In the genomic region with DNA sequence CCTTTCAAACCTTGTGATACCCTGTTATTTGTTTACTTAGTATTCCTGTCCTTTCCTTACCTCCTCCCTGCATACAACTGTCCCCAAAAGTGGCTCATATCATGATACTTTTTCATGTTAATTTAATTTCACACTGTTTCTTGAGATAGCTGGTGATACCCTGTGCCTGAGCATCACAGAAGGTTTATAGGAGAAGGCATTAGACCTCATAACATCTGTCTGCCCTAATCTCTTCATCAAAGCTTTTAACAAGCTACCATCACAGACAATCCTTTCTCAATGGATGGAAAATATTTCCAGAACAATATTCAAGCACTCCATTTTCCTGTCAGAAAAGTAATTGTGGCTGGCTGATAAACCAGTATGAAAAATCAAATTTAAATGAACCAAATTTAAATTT, we compare ENCODE assay signal across 29 cellular contexts.
"Had no signal": no experiment of that assay in that cellular context is flagged by ENCODE, and none has a peak within 500 bp of the region (broad histone marks: within the 10 kb centered on the region; RNA-seq: fewer than 3 reads in every experiment).

No MANE protein-coding gene starts in this region.

- H3K4me3 Mint-ChIP-seq: activated B cell treated with CpG ODN at 0.5 μM for 24 hours; activated CD4-positive, alpha-beta T cell treated with anti-CD3 and anti-CD28 coated beads for 36 hours; activated CD8-positive, alpha-beta memory T cell treated with anti-CD3 and anti-CD28 coated beads, Interleukin-2, amount 10 ng/mL, durations not matched to agents 7 days and 5 days; activated CD8-positive, alpha-beta T cell treated with anti-CD3 and anti-CD28 coated beads, Interleukin-2, amount 10 ng/mL, durations not matched to agents 7 days and 5 days; central memory CD8-positive, alpha-beta T cell; dendritic cell treated with granulocyte-macrophage colony-stimulating factor and Interleukin-4, amounts not matched to agents 40 ng/mL and 50 ng/mL, for 4 days; endodermal cell; immature natural killer cell; naive B cell; nephron progenitor cell; type B pancreatic cell had no signal

- DNase-seq: activated B cell treated with CpG ODN at 0.5 μM for 24 hours; activated CD4-positive, alpha-beta T cell treated with anti-CD3 and anti-CD28 coated beads for 36 hours; activated CD8-positive, alpha-beta memory T cell treated with anti-CD3 and anti-CD28 coated beads, Interleukin-2, amount 10 ng/mL, durations not matched to agents 7 days and 5 days; activated CD8-positive, alpha-beta T cell treated with anti-CD3 and anti-CD28 coated beads, Interleukin-2, amount 10 ng/mL, durations not matched to agents 7 days and 5 days; activated T-cell treated with anti-CD3 and anti-CD28 coated beads, Interleukin-2, amount 50 U/mL, for 48 hours; endodermal cell; foreskin fibroblast; heart left ventricle; hypothalamus; immature natural killer cell; kidney; left colon; mammary epithelial cell; naive B cell; nephron progenitor cell; ovary; right lobe of liver; stimulated activated CD4-positive, alpha-beta T cell treated with anti-CD3 and anti-CD28 coated beads, Interleukin-2, amount 100 ng/mL, for 48 hours; stimulated activated naive CD4-positive, alpha-beta T cell treated with Interleukin-2 at 50 U/mL for 16 hours; testis; uterus had no signal

- ATAC-seq: activated CD4-positive, alpha-beta T cell treated with anti-CD3 and anti-CD28 coated beads for 36 hours; activated CD8-positive, alpha-beta memory T cell treated with anti-CD3 and anti-CD28 coated beads, Interleukin-2, amount 10 ng/mL, durations not matched to agents 7 days and 5 days; activated CD8-positive, alpha-beta T cell treated with anti-CD3 and anti-CD28 coated beads, Interleukin-2, amount 10 ng/mL, durations not matched to agents 7 days and 5 days; activated naive CD4-positive, alpha-beta T cell treated with anti-CD3 and anti-CD28 coated beads, Interleukin-2, amount 50 U/mL, for 72 hours; esophagus mucosa; heart left ventricle; left colon; right lobe of liver had no signal

- H3K4me3 ChIP-seq: heart left ventricle, ovary, right lobe of liver, testis, uterus had no signal

- H3K27me3 Mint-ChIP-seq: type B pancreatic cell had no signal

- H3K27ac ChIP-seq: heart left ventricle, neutrophil, ovary, right lobe of liver, testis, uterus had no signal

- H3K36me3 Mint-ChIP-seq: activated CD8-positive, alpha-beta memory T cell treated with anti-CD3 and anti-CD28 coated beads, Interleukin-2, amount 10 ng/mL, durations not matched to agents 7 days and 5 days; activated naive CD4-positive, alpha-beta T cell treated with anti-CD3 and anti-CD28 coated beads, Interleukin-2, amount 50 U/mL, for 72 hours; immature natural killer cell; naive B cell; type B pancreatic cell had no signal

- H3K27me3 ChIP-seq: heart left ventricle, ovary, right lobe of liver, testis, uterus had no signal

- H3K4me1 Mint-ChIP-seq: activated B cell treated with CpG ODN at 0.5 μM for 24 hours; activated CD8-positive, alpha-beta memory T cell treated with anti-CD3 and anti-CD28 coated beads, Interleukin-2, amount 10 ng/mL, durations not matched to agents 7 days and 5 days; immature natural killer cell; naive B cell had no signal

- H3K9me3 ChIP-seq: heart left ventricle, neutrophil, ovary, right lobe of liver, testis, uterus had no signal

- H3K36me3 ChIP-seq: heart left ventricle, neutrophil, ovary, right lobe of liver, uterus had no signal

- H3K27ac Mint-ChIP-seq: activated B cell treated with CpG ODN at 0.5 μM for 24 hours; activated CD4-positive, alpha-beta T cell treated with anti-CD3 and anti-CD28 coated beads for 36 hours; activated CD8-positive, alpha-beta memory T cell treated with anti-CD3 and anti-CD28 coated beads, Interleukin-2, amount 10 ng/mL, durations not matched to agents 7 days and 5 days; activated CD8-positive, alpha-beta T cell treated with anti-CD3 and anti-CD28 coated beads, Interleukin-2, amount 10 ng/mL, durations not matched to agents 7 days and 5 days; activated naive CD4-positive, alpha-beta T cell treated with anti-CD3 and anti-CD28 coated beads, Interleukin-2, amount 50 U/mL, for 72 hours; activated T-helper 2 cell treated with anti-CD3 and anti-CD28 coated beads, Interferon-gamma antibody, Interleukin-2, Interleukin-4, amounts not matched to agents 10 μg/mL and 5 μg/mL and 100 μg/mL, durations not matched to agents 14 hours and 24 hours and 36 hours; dendritic cell treated with granulocyte-macrophage colony-stimulating factor and Interleukin-4, amounts not matched to agents 40 ng/mL and 50 ng/mL, for 4 days; endodermal cell; immature natural killer cell; nephron progenitor cell; progenitor cell of endocrine pancreas; type B pancreatic cell had no signal

- H3K4me1 ChIP-seq: right lobe of liver, uterus had no signal

- H3K9me3 Mint-ChIP-seq: activated B cell treated with CpG ODN at 0.5 μM for 24 hours; activated naive CD4-positive, alpha-beta T cell treated with anti-CD3 and anti-CD28 coated beads, Interleukin-2, amount 50 U/mL, for 72 hours; activated T-helper 2 cell treated with anti-CD3 and anti-CD28 coated beads, Interferon-gamma antibody, Interleukin-2, Interleukin-4, amounts not matched to agents 10 μg/mL and 5 μg/mL and 100 μg/mL, durations not matched to agents 14 hours and 24 hours and 36 hours; central memory CD8-positive, alpha-beta T cell; dendritic cell treated with granulocyte-macrophage colony-stimulating factor and Interleukin-4, amounts not matched to agents 40 ng/mL and 50 ng/mL, for 4 days; endodermal cell; immature natural killer cell; naive B cell; nephron progenitor cell; type B pancreatic cell had no signal
